In the genomic region with DNA sequence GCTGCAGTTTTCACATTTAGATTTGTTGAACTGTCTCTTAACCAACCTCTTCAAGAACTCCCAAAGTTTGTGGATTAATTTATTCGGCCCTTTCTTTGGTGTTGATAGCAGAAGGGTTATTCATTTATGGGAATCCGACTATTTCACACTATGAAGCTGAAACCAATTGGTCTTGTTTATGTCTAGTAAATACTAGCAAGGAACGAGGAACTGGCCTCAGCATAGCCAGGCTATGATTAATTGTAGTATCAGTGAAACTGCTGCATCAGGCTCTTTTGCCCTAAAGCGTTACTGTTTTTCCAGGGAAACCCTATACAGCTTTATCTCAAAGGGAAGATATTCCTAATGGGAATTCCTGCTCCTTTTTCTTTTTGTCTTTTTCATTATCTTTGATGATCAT, we compare ENCODE assay signal across 2 cellular contexts.
TF ChIP-seq lines count a peak whose summit lies in the region.

No MANE protein-coding gene starts in this region.

TF ChIP-seq in GM23338, 12 proteins besides CTCF, POLR2A, EP300 and RAD21:
- TF ChIP-seq NANOG (IDR thresholded peaks at IDR 0.05; ENCODE audit: borderline replicate concordance) (no peak), ZNF114 (CRISPR knock-in tag; IDR thresholded peaks at IDR 0.05) (no peak), POLR2AphosphoS5 (IDR thresholded peaks at IDR 0.05; ENCODE audit: low read depth) (no peak), EZH2 (IDR thresholded peaks at IDR 0.05; ENCODE audit: low read depth, unreplicated experiment) (no peak), ZNF331 (CRISPR knock-in tag; IDR thresholded peaks at IDR 0.05; ENCODE audit: low read depth) (no peak), CREB1 (CRISPR knock-in tag; IDR thresholded peaks at IDR 0.05; ENCODE audit: low read depth) (no peak)
- TF ChIP-seq, protein P1, sequence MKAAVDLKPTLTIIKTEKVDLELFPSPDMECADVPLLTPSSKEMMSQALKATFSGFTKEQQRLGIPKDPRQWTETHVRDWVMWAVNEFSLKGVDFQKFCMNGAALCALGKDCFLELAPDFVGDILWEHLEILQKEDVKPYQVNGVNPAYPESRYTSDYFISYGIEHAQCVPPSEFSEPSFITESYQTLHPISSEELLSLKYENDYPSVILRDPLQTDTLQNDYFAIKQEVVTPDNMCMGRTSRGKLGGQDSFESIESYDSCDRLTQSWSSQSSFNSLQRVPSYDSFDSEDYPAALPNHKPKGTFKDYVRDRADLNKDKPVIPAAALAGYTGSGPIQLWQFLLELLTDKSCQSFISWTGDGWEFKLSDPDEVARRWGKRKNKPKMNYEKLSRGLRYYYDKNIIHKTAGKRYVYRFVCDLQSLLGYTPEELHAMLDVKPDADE (IDR thresholded peaks at IDR 0.05), result no peak
- TF ChIP-seq, protein P2, sequence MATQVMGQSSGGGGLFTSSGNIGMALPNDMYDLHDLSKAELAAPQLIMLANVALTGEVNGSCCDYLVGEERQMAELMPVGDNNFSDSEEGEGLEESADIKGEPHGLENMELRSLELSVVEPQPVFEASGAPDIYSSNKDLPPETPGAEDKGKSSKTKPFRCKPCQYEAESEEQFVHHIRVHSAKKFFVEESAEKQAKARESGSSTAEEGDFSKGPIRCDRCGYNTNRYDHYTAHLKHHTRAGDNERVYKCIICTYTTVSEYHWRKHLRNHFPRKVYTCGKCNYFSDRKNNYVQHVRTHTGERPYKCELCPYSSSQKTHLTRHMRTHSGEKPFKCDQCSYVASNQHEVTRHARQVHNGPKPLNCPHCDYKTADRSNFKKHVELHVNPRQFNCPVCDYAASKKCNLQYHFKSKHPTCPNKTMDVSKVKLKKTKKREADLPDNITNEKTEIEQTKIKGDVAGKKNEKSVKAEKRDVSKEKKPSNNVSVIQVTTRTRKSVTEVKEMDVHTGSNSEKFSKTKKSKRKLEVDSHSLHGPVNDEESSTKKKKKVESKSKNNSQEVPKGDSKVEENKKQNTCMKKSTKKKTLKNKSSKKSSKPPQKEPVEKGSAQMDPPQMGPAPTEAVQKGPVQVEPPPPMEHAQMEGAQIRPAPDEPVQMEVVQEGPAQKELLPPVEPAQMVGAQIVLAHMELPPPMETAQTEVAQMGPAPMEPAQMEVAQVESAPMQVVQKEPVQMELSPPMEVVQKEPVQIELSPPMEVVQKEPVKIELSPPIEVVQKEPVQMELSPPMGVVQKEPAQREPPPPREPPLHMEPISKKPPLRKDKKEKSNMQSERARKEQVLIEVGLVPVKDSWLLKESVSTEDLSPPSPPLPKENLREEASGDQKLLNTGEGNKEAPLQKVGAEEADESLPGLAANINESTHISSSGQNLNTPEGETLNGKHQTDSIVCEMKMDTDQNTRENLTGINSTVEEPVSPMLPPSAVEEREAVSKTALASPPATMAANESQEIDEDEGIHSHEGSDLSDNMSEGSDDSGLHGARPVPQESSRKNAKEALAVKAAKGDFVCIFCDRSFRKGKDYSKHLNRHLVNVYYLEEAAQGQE (IDR thresholded peaks at IDR 0.05; ENCODE audit: unreplicated experiment), result no peak

TF ChIP-seq in K562, 482 proteins besides CTCF, POLR2A, EP300 and RAD21:
- TF ChIP-seq, protein P3, sequence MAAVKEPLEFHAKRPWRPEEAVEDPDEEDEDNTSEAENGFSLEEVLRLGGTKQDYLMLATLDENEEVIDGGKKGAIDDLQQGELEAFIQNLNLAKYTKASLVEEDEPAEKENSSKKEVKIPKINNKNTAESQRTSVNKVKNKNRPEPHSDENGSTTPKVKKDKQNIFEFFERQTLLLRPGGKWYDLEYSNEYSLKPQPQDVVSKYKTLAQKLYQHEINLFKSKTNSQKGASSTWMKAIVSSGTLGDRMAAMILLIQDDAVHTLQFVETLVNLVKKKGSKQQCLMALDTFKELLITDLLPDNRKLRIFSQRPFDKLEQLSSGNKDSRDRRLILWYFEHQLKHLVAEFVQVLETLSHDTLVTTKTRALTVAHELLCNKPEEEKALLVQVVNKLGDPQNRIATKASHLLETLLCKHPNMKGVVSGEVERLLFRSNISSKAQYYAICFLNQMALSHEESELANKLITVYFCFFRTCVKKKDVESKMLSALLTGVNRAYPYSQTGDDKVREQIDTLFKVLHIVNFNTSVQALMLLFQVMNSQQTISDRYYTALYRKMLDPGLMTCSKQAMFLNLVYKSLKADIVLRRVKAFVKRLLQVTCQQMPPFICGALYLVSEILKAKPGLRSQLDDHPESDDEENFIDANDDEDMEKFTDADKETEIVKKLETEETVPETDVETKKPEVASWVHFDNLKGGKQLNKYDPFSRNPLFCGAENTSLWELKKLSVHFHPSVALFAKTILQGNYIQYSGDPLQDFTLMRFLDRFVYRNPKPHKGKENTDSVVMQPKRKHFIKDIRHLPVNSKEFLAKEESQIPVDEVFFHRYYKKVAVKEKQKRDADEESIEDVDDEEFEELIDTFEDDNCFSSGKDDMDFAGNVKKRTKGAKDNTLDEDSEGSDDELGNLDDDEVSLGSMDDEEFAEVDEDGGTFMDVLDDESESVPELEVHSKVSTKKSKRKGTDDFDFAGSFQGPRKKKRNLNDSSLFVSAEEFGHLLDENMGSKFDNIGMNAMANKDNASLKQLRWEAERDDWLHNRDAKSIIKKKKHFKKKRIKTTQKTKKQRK (IDR thresholded peaks at IDR 0.05; ENCODE audit: borderline replicate concordance, low read depth, low read length), result no peak
- no peak for TF ChIP-seq SREBF1 (IDR thresholded peaks at IDR 0.05; ENCODE audit: borderline replicate concordance, low read depth, low read length)
- TF ChIP-seq ZNF436 (CRISPR knock-in tag; IDR thresholded peaks at IDR 0.05), result no peak
- TF ChIP-seq MXI1 (IDR thresholded peaks at IDR 0.05; ENCODE audit: low read depth, low read length), result no peak
- TF ChIP-seq ZNF830 (CRISPR knock-in tag; IDR thresholded peaks at IDR 0.05), result no peak
- no peak for TF ChIP-seq MTF1 (CRISPR knock-in tag; IDR thresholded peaks at IDR 0.05; ENCODE audit: borderline replicate concordance)
- TF ChIP-seq PHTF2 (CRISPR knock-in tag; IDR thresholded peaks at IDR 0.05), result no peak
